In genomic region chr6:81450180-81450579, GRCh38 we compare ENCODE assay signal across 14 cellular contexts.
DNase-seq lines count a peak whose midpoint lies in the region; TF ChIP-seq lines count a peak whose summit lies in the region.
"Had no signal": no experiment of that assay in that cellular context is flagged by ENCODE, and none has a peak within 500 bp of the region (broad histone marks: within the 10 kb centered on the region; RNA-seq: fewer than 3 reads in every experiment).

No MANE protein-coding gene starts in this region.

- H3K27ac ChIP-seq in liver (ENCODE audit: low read depth in 1 of 2, low read length in 2 of 2) (no peak overlapping the region), coronary artery (no peak overlapping the region)

- DNase-seq in BE2C (peak; percentile 19), LNCaP clone FGC (ENCODE audit: low read depth) (no peak), cardiac fibroblast (ENCODE audit: low read depth in 2 of 2) (peak; percentile 6 to 48), foreskin melanocyte (no peak), coronary artery (ENCODE audit: low spot score) (no peak), AML-193 (lab: John Stamatoyannopoulos, UW) (no peak)
- no peak for DNase-seq in stimulated activated naive CD4-positive, alpha-beta T cell treated with Interleukin-2 at 50 U/mL for 16 hours (lab: John Stamatoyannopoulos, UW)
- DNase-seq: activated CD4-positive, alpha-beta memory T cell treated with anti-CD3 and anti-CD28 coated beads, Interleukin-2, amount 10 ng/mL, durations not matched to agents 7 days and 5 days; activated naive CD4-positive, alpha-beta T cell treated with Interleukin-2 at 50 U/mL for 16 hours; CD8-positive, alpha-beta T cell; hypothalamus; NCI-H1048; trophoblast cell had no signal

- TF ChIP-seq RAD21 in liver (IDR thresholded peaks at IDR 0.05) = peak; percentile 56 to 71

- WGBS in liver = 50% methylated on average over 2 of the region's 2 CpGs

- H3K36me3 ChIP-seq in BE2C = no peaks in the 10 kb centered on the region
- no peaks in the 10 kb centered on the region for H3K36me3 ChIP-seq in liver (ENCODE audit: control insufficient read depth in 4 of 4, insufficient read depth in 3 of 4, low read depth in 1 of 4, low read length in 3 of 4)

- H3K4me1 ChIP-seq in BE2C (no peaks in the 10 kb centered on the region; the same call in 1 of the 2 replicates), liver (ENCODE audit: control insufficient read depth in 4 of 4, insufficient read depth in 4 of 4, low read length in 3 of 4) (no peaks in the 10 kb centered on the region)

- TF ChIP-seq CTCF in BE2C (IDR thresholded peaks at IDR 0.05; ENCODE audit: low read depth, low read length) (peak; percentile 24; the same call in 1 of the 2 replicates), LNCaP clone FGC (IDR thresholded peaks at IDR 0.05; ENCODE audit: control insufficient read depth, extremely low read depth, insufficient read depth) (0 out of 2 replicates have a peak, but pooled peaks have one; percentile 22), cardiac fibroblast (IDR thresholded peaks at IDR 0.05; ENCODE audit: low read depth, low read length) (no peak), liver (IDR thresholded peaks at IDR 0.05; ENCODE audit: low read depth, low read length, missing input control) (no peak), coronary artery (IDR thresholded peaks at IDR 0.05) (no peak)

- H3K4me3 ChIP-seq in BE2C (ENCODE audit: low read depth, low read length) = no peak overlapping the region
- no peak overlapping the region for H3K4me3 ChIP-seq in LNCaP clone FGC (ENCODE audit: low read depth, low read length)
- H3K4me3 ChIP-seq in cardiac fibroblast (replicated peaks in 1 of 2; ENCODE audit: low read depth in 2 of 2, low read length in 2 of 2) = no peak overlapping the region
- H3K4me3 ChIP-seq in liver (ENCODE audit: low read depth in 1 of 3, low read length in 3 of 3) = no peak overlapping the region
- H3K4me3 ChIP-seq in coronary artery = no peak overlapping the region

- H3K9ac ChIP-seq in liver (ENCODE audit: low read depth in 1 of 2, low read length in 2 of 2) = no peak overlapping the region

- no peaks in the 10 kb centered on the region for H3K9me3 ChIP-seq in BE2C
- no peaks in the 10 kb centered on the region for H3K9me3 ChIP-seq in liver (ENCODE audit: control insufficient read depth in 4 of 4, low read length in 3 of 4)

- H3K27me3 ChIP-seq in BE2C = no peaks in the 10 kb centered on the region
- no peaks in the 10 kb centered on the region for H3K27me3 ChIP-seq in liver (ENCODE audit: control insufficient read depth in 4 of 4, insufficient read depth in 4 of 4, low read length in 3 of 4)

TF ChIP-seq in liver, 16 proteins besides CTCF, POLR2A, EP300 and RAD21:
- TF ChIP-seq GABPA (IDR thresholded peaks at IDR 0.05 in 1 of 2, conservative IDR thresholded peaks at IDR 0.05 in 1 of 2) (no peak), HNF4A (conservative IDR thresholded peaks at IDR 0.05) (peak in 1 of 2 donors; percentile 3)

Comparison
In these comparisons a context has a peak if more than half of its experiments do, and no peak if none do; other contexts are left out.
1. DNase-seq: peak in BE2C (single experiment) and cardiac fibroblast (2 of 2); none in LNCaP clone FGC (single experiment), stimulated activated naive CD4-positive, alpha-beta T cell treated with Interleukin-2 at 50 U/mL for 16 hours (single experiment), foreskin melanocyte (single experiment), coronary artery (single experiment) and AML-193 (0 of 2).
2. CTCF ChIP-seq: peak in BE2C (single experiment) and LNCaP clone FGC (single experiment); none in cardiac fibroblast (single experiment), liver (single experiment) and coronary artery (single experiment).